In the genomic region with DNA sequence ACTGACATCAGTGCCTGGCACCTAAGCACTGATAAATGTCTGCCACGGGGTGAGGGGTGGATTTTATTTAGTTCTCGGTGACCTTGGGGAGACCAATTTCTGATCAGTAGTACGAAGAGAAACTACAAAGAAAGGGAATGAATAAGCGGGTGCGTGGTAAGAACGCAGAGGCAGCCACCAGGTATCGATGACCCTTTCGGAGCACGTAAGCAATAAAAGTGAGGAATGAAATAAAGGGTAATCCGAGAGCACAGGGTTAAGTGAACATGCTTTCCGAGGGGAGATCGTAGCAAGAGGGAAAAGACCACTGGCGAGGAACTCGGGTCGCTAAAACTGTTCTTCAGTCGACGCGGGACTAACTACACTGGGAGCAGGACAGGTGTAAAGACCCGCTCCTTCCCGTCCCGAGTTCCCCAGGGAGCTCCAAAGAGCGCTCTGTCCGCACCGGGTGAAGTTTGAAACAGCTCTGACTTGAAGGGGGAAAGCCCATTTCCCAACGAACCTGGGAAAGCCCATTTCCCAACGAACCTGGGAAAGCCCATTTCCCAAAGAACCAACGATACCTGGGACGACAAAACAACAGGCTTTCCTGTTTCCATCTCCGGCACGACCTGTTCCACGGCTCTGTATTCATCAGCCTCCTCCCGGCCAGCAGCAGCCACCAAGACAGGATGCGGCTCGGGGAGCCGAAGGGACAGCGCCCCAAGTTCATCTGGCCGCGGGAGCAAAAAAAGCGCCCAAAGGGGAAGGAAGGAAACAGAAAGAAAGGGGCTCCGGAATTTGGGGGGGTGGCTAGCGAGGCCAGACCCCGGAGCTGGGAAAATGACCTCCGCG, we compare ENCODE assay signal across 8 cellular contexts. TPM values are rescaled to one million over a fixed set of nuclear protein-coding genes. Genes with fewer than 3 reads are reported as not detected.
DNase-seq lines count a peak whose midpoint lies in the region; ATAC-seq and TF ChIP-seq lines count a peak whose summit lies in the region.

No MANE protein-coding gene starts in this region.

- TF ChIP-seq CTCF in gastrocnemius medialis (IDR thresholded peaks at IDR 0.05 in 4 of 5, conservative IDR thresholded peaks at IDR 0.05 in 1 of 5) = no peak

- peak overlapping the region; percentile 75 for H3K4me3 Mint-ChIP-seq in activated naive CD4-positive, alpha-beta T cell treated with anti-CD3 and anti-CD28 coated beads for 36 hours
- peak overlapping the region; percentile 75 for H3K4me3 Mint-ChIP-seq in activated naive CD8-positive, alpha-beta T cell treated with anti-CD3 and anti-CD28 coated beads for 36 hours

- no peaks in the 10 kb centered on the region; the same call in 1 of the 2 replicates for H3K4me1 ChIP-seq in iPS DF 6.9 (ENCODE audit: control insufficient read depth, insufficient read depth, low read length)
- peaks cover 8 to 10% of the 10 kb centered on the region in 2 donors for H3K4me1 ChIP-seq in gastrocnemius medialis

- H3K27ac Mint-ChIP-seq in activated naive CD4-positive, alpha-beta T cell treated with anti-CD3 and anti-CD28 coated beads for 36 hours = no peak overlapping the region
- no peak overlapping the region for H3K27ac Mint-ChIP-seq in activated naive CD8-positive, alpha-beta T cell treated with anti-CD3 and anti-CD28 coated beads for 36 hours

- H3K27me3 ChIP-seq in iPS DF 6.9 (ENCODE audit: control insufficient read depth, insufficient read depth, low read length) (peaks cover 10% of the 10 kb centered on the region; the same call in 1 of the 2 replicates), gastrocnemius medialis (peaks cover 26 to 41% (median 27%) of the 10 kb centered on the region in 3 donors)

- ATAC-seq in HG03432 (IDR thresholded peaks at IDR 0.05; ENCODE audit: unreplicated experiment) = peak; percentile 27
- no peak for ATAC-seq in gastrocnemius medialis

- no CpG with 5 or more reads among the region's 44 CpGs for WGBS in iPS DF 6.9 (ENCODE audit: insufficient coverage, insufficient read length)

- H3K9me3 ChIP-seq in iPS DF 6.9 (ENCODE audit: control insufficient read depth, insufficient read depth, low read length) (no peaks in the 10 kb centered on the region), gastrocnemius medialis (no peaks in the 10 kb centered on the region)

- no peaks in the 10 kb centered on the region for H3K36me3 Mint-ChIP-seq in activated naive CD4-positive, alpha-beta T cell treated with anti-CD3 and anti-CD28 coated beads for 36 hours (ENCODE audit: low read depth)
- no peaks in the 10 kb centered on the region for H3K36me3 Mint-ChIP-seq in activated naive CD8-positive, alpha-beta T cell treated with anti-CD3 and anti-CD28 coated beads for 36 hours

- no peak for TF ChIP-seq POLR2A in gastrocnemius medialis (IDR thresholded peaks at IDR 0.05)

- peak; percentile 24 for DNase-seq in activated naive CD4-positive, alpha-beta T cell treated with anti-CD3 and anti-CD28 coated beads for 36 hours
- DNase-seq in activated naive CD4-positive, alpha-beta T cell treated with Interleukin-2 at 50 U/mL for 16 hours = no peak
- no peak for DNase-seq in activated naive CD8-positive, alpha-beta T cell treated with anti-CD3 and anti-CD28 coated beads for 36 hours
- DNase-seq in iPS DF 6.9 (ENCODE audit: low read depth, low spot score) = no peak
- DNase-seq in gastrocnemius medialis = no peak
- no peak for DNase-seq in GOT3 (lab: John Stamatoyannopoulos, UW)
- no peak for DNase-seq in superior temporal gyrus (ENCODE audit: extremely low spot score)

- peak overlapping the region; percentile 86 for H3K4me3 ChIP-seq in iPS DF 6.9 (ENCODE audit: low read length)
- H3K4me3 ChIP-seq in gastrocnemius medialis = peak overlapping the region; percentile 52 to 56 (median 55)

- peaks cover 43% of the 10 kb centered on the region for H3K27me3 Mint-ChIP-seq in activated naive CD4-positive, alpha-beta T cell treated with anti-CD3 and anti-CD28 coated beads for 36 hours (ENCODE audit: low read depth)
- peaks cover 71% of the 10 kb centered on the region for H3K27me3 Mint-ChIP-seq in activated naive CD8-positive, alpha-beta T cell treated with anti-CD3 and anti-CD28 coated beads for 36 hours

- no peak overlapping the region for H3K27ac ChIP-seq in iPS DF 6.9 (ENCODE audit: low read length)
- no peak overlapping the region for H3K27ac ChIP-seq in gastrocnemius medialis

- H3K36me3 ChIP-seq in iPS DF 6.9 (ENCODE audit: control insufficient read depth, insufficient read depth, low read length) (no peaks in the 10 kb centered on the region), gastrocnemius medialis (no peaks in the 10 kb centered on the region)

- intact Hi-C loops in activated naive CD4-positive, alpha-beta T cell treated with anti-CD3 and anti-CD28 coated beads for 36 hours (cut with micrococcal nuclease) = no loop called here
- intact Hi-C loops in gastrocnemius medialis (cut with DNase I; ENCODE audit: low total_unique reads) = no loop called here

- CTCF ChIA-PET in activated naive CD4-positive, alpha-beta T cell treated with anti-CD3 and anti-CD28 coated beads for 36 hours (lab: Charles Lee) = interaction anchor here (1.0 kb wide), 1 partner anchor 13 kb away, joined by 5 read pairs; no protein-coding TSS in a partner anchor

- peaks cover 8% of the 10 kb centered on the region for H3K4me1 Mint-ChIP-seq in activated naive CD4-positive, alpha-beta T cell treated with anti-CD3 and anti-CD28 coated beads for 36 hours (ENCODE audit: low read depth)
- H3K4me1 Mint-ChIP-seq in activated naive CD8-positive, alpha-beta T cell treated with anti-CD3 and anti-CD28 coated beads for 36 hours = peaks cover 11% of the 10 kb centered on the region

- in situ Hi-C loops in gastrocnemius medialis (cut with MboI; ENCODE audit: low sequenced_read_pairs in 4 of 4) = no loop called here

- no peaks in the 10 kb centered on the region for H3K9me3 Mint-ChIP-seq in activated naive CD4-positive, alpha-beta T cell treated with anti-CD3 and anti-CD28 coated beads for 36 hours
- H3K9me3 Mint-ChIP-seq in activated naive CD8-positive, alpha-beta T cell treated with anti-CD3 and anti-CD28 coated beads for 36 hours = no peaks in the 10 kb centered on the region

RNA-seq across cellular contexts. Expression of a gene that starts 1.0 kb away (rescaled TPM):
- under 1 TPM; 0.30 to 0.31 TPM for total RNA-seq in activated naive CD4-positive, alpha-beta T cell treated with anti-CD3 and anti-CD28 coated beads for 36 hours
- total RNA-seq in activated naive CD8-positive, alpha-beta T cell treated with anti-CD3 and anti-CD28 coated beads for 36 hours = under 1 TPM; 0.31 to 0.32 TPM
- total RNA-seq in gastrocnemius medialis = 1 to 10 TPM in 1 of 4 donors, under 1 TPM in 3; 0.53 to 1.0 (median 0.83) TPM
